ENCODE assay signal across 8 cellular contexts in genomic region chr4:110196206-110196870, GRCh38. TPM values are rescaled to one million over a fixed set of nuclear protein-coding genes. Genes with fewer than 3 reads are reported as not detected.
DNase-seq lines count a peak whose midpoint lies in the region; ATAC-seq and TF ChIP-seq lines count a peak whose summit lies in the region.

No MANE protein-coding gene starts in this region.

- TF ChIP-seq POLR2A in vagina (IDR thresholded peaks at IDR 0.05): peak in 1 of 2 donors; percentile 17

- no peaks in the 10 kb centered on the region for H3K9me3 Mint-ChIP-seq in activated naive CD4-positive, alpha-beta T cell treated with anti-CD3 and anti-CD28 coated beads, Interleukin-2, amount 50 U/mL, for 72 hours
- H3K9me3 Mint-ChIP-seq in osteocyte (ENCODE audit: unreplicated experiment): no peaks in the 10 kb centered on the region

- H3K4me3 ChIP-seq in BJ (ENCODE audit: low read depth, low read length) (peak overlapping the region; percentile 80), vagina (peak overlapping the region; percentile 62 to 92)

- POLR2A ChIA-PET in BJ (lab: Charles Lee): no interaction called here

- no peaks in the 10 kb centered on the region for H3K27me3 Mint-ChIP-seq in osteocyte (ENCODE audit: unreplicated experiment)

- H3K9me3 ChIP-seq in vagina: no peaks in the 10 kb centered on the region

- TF ChIP-seq CTCF in BJ (IDR thresholded peaks at IDR 0.05; ENCODE audit: insufficient read depth, low read depth, low read length) (no peak), osteocyte (IDR thresholded peaks at IDR 0.05) (peak; percentile 8), vagina (IDR thresholded peaks at IDR 0.05) (no peak)

- no peaks in the 10 kb centered on the region for H3K36me3 ChIP-seq in BJ (ENCODE audit: control insufficient read depth, insufficient read depth, low read length)
- H3K36me3 ChIP-seq in vagina: no peaks in the 10 kb centered on the region

- H3K4me1 ChIP-seq in vagina: peaks cover 16% of the 10 kb centered on the region

- H3K27ac Mint-ChIP-seq in activated naive CD4-positive, alpha-beta T cell treated with anti-CD3 and anti-CD28 coated beads, Interleukin-2, amount 50 U/mL, for 72 hours: peak overlapping the region; percentile 97
- H3K27ac Mint-ChIP-seq in osteocyte (ENCODE audit: unreplicated experiment): peak overlapping the region; percentile 96

- CTCF ChIA-PET in BJ (lab: Yijun Ruan, JAX): interaction anchor here (1.5 to 2.8 kb wide), 2 partner anchors 147 to 313 kb away, joined by 4 to 12 read pairs; no protein-coding TSS in a partner anchor

- no peak for DNase-seq in BJ (ENCODE audit: low read depth)
- peak; percentile 26 for DNase-seq in GM19238 (ENCODE audit: insufficient read length, low spot score)
- DNase-seq in RPMI7951 (ENCODE audit: low read depth): peak; percentile 50
- peak; percentile 42 to 75 for DNase-seq in activated naive CD4-positive, alpha-beta T cell treated with anti-CD3 and anti-CD28 coated beads, Interleukin-2, amount 50 U/mL, for 72 hours (ENCODE audit: low spot score in 2 of 2)
- DNase-seq in Right ventricle myocardium inferior (ENCODE audit: missing footprints): peak; percentile 74
- DNase-seq in osteocyte (ENCODE audit: extremely low spot score, unreplicated experiment): peak; percentile 86
- no peak for DNase-seq in vagina (ENCODE audit: extremely low spot score in 2 of 2)

- peaks cover 7 to 8% of the 10 kb centered on the region in 2 donors for H3K36me3 Mint-ChIP-seq in activated naive CD4-positive, alpha-beta T cell treated with anti-CD3 and anti-CD28 coated beads, Interleukin-2, amount 50 U/mL, for 72 hours
- no peaks in the 10 kb centered on the region for H3K36me3 Mint-ChIP-seq in osteocyte (ENCODE audit: unreplicated experiment)

- H3K27ac ChIP-seq in vagina: peak overlapping the region; percentile 83

- H3K4me3 Mint-ChIP-seq in osteocyte (ENCODE audit: unreplicated experiment): peak overlapping the region; percentile 87

- intact Hi-C loops in Right ventricle myocardium inferior (cut with DNase I) (loop anchor here (5.0 kb wide), 2 partner anchors 144 to 316 kb away; no protein-coding TSS in a partner anchor), vagina (cut with DNase I) (no loop called here)

- H3K4me1 Mint-ChIP-seq in osteocyte (ENCODE audit: unreplicated experiment): peaks cover 26% of the 10 kb centered on the region

- ATAC-seq in HG03354 (IDR thresholded peaks at IDR 0.05; ENCODE audit: poor library complexity, severe bottlenecking, unreplicated experiment): peak; percentile 25
- peak; percentile 36 to 52 for ATAC-seq in activated naive CD4-positive, alpha-beta T cell treated with anti-CD3 and anti-CD28 coated beads, Interleukin-2, amount 50 U/mL, for 72 hours
- peak; percentile 84 for ATAC-seq in Right ventricle myocardium inferior

- H3K27me3 ChIP-seq in BJ (ENCODE audit: control insufficient read depth, insufficient read depth, low read length) (no peaks in the 10 kb centered on the region), vagina (no peaks in the 10 kb centered on the region)

RNA-seq across cellular contexts. Expression of gene ELOVL6, which starts 2.1 kb away (rescaled TPM):
- 7.6 and 11.8 TPM in 2 replicates for polyA plus RNA-seq in BJ (2011; rRNA removed)
- 4.9 and 5.6 TPM in 2 replicates for polyA minus RNA-seq in BJ (2011; rRNA and poly(A)+ RNA removed)
- 6.1 and 8.7 TPM in 2 replicates for total RNA-seq in RPMI7951 (2014; rRNA removed; shearing (Covaris generic))
- total RNA-seq in activated naive CD4-positive, alpha-beta T cell treated with anti-CD3 and anti-CD28 coated beads, Interleukin-2, amount 50 U/mL, for 72 hours: 1 to 10 TPM; 5.6 to 8.9 TPM
- 2.0 TPM for total RNA-seq in Right ventricle myocardium inferior
- total RNA-seq in osteocyte: 7.3 and 9.0 TPM in 2 replicates
- total RNA-seq in vagina: 9.1 TPM

Comparison
In these comparisons a context has a peak if more than half of its experiments do, and no peak if none do; other contexts are left out.
1. DNase-seq: peak in GM19238 (single experiment), RPMI7951 (single experiment), activated naive CD4-positive, alpha-beta T cell treated with anti-CD3 and anti-CD28 coated beads, Interleukin-2, amount 50 U/mL, for 72 hours (2 of 2), Right ventricle myocardium inferior (single experiment) and osteocyte (single experiment); none in BJ (single experiment) and vagina (0 of 2).
2. ATAC-seq: peak in every context shown above with its lines; median percentile 84 in Right ventricle myocardium inferior; 44 in activated naive CD4-positive, alpha-beta T cell treated with anti-CD3 and anti-CD28 coated beads, Interleukin-2, amount 50 U/mL, for 72 hours; 25 in HG03354.